14 cellular contexts compared by ENCODE assay signal in the genomic region with DNA sequence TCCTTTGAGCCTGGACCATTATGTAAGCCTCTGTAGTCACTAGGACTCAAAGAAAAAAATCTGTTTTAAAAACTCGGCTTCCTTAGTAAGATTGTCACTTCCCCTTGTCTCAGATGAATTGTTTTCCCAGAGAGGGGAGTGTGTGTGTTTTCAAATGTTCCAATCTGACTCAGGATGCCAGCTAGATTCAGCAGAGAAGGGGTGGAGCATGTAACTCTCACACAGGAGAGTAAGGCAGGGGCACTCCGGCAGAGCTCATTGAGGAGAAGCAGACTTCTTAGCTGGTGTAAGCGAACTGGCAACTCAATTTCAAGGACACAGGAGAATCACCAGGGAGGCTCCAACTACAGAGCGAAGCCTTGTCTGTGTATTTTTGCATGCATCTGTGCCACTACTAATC.
DNase-seq lines count a peak whose midpoint lies in the region; ATAC-seq and TF ChIP-seq lines count a peak whose summit lies in the region.
"Had no signal": no experiment of that assay in that cellular context is flagged by ENCODE, and none has a peak within 500 bp of the region (broad histone marks: within the 10 kb centered on the region; RNA-seq: fewer than 3 reads in every experiment).

No MANE protein-coding gene starts in this region.

- no peaks in the 10 kb centered on the region for H3K4me1 ChIP-seq in CD4-positive, alpha-beta memory T cell (ENCODE audit: insufficient read depth, low read length)
- H3K4me1 ChIP-seq: body of pancreas had no signal

- no peaks in the 10 kb centered on the region for H3K9me3 ChIP-seq in CD4-positive, alpha-beta memory T cell (ENCODE audit: control insufficient read depth in 1 of 2, low read length in 2 of 2)
- H3K9me3 ChIP-seq: body of pancreas had no signal

- no peak overlapping the region for H3K4me3 ChIP-seq in fibroblast of the aortic adventitia (ENCODE audit: low read depth, low read length)
- H3K4me3 ChIP-seq in CD4-positive, alpha-beta memory T cell (ENCODE audit: low read length in 2 of 2) = no peak overlapping the region
- H3K4me3 ChIP-seq: body of pancreas had no signal

- H3K4me1 Mint-ChIP-seq in CD4-positive, alpha-beta memory T cell = no peaks in the 10 kb centered on the region
- H3K4me1 Mint-ChIP-seq: CD8-positive, alpha-beta memory T cell had no signal

- H3K27me3 ChIP-seq in CD4-positive, alpha-beta memory T cell (ENCODE audit: insufficient read depth, low read length) = no peaks in the 10 kb centered on the region
- H3K27me3 ChIP-seq: body of pancreas had no signal

- H3K36me3 ChIP-seq in CD4-positive, alpha-beta memory T cell (ENCODE audit: insufficient read depth, low read length) = no peaks in the 10 kb centered on the region

- no peaks in the 10 kb centered on the region for H3K9me3 Mint-ChIP-seq in CD4-positive, alpha-beta memory T cell
- H3K9me3 Mint-ChIP-seq: activated B cell treated with CpG ODN at 0.5 μM for 24 hours; CD8-positive, alpha-beta memory T cell had no signal

- POLR2A ChIA-PET in CD4-positive, alpha-beta memory T cell (lab: Charles Lee; ENCODE audit: partially characterized antibody) = no interaction called here

- no peak overlapping the region for H3K27ac Mint-ChIP-seq in CD4-positive, alpha-beta memory T cell
- H3K27ac Mint-ChIP-seq: activated B cell treated with CpG ODN at 0.5 μM for 24 hours; CD8-positive, alpha-beta memory T cell had no signal

- no peak for TF ChIP-seq CTCF in fibroblast of the aortic adventitia (IDR thresholded peaks at IDR 0.05; ENCODE audit: insufficient read depth, low read length)
- no peak for TF ChIP-seq CTCF in GM20000 (IDR thresholded peaks at IDR 0.05; ENCODE audit: extremely low read depth, missing control alignments)

- H3K36me3 Mint-ChIP-seq in CD4-positive, alpha-beta memory T cell = no peaks in the 10 kb centered on the region
- H3K36me3 Mint-ChIP-seq: CD8-positive, alpha-beta memory T cell had no signal

- H3K4me3 Mint-ChIP-seq in CD4-positive, alpha-beta memory T cell = no peak overlapping the region
- H3K4me3 Mint-ChIP-seq: activated B cell treated with CpG ODN at 0.5 μM for 24 hours; CD8-positive, alpha-beta memory T cell had no signal

- DNase-seq in GM03348 (ENCODE audit: low spot score) (peak; percentile 11), fibroblast of the aortic adventitia (ENCODE audit: low read depth) (peak; percentile 43), stromal cell of bone marrow (ENCODE audit: low read depth) (peak; percentile 28), NCI-H2171 (lab: John Stamatoyannopoulos, UW) (no peak), GM20000 (ENCODE audit: low spot score) (no peak)
- DNase-seq in CD4-positive, alpha-beta memory T cell = no peak
- DNase-seq: activated B cell treated with CpG ODN at 0.5 μM for 24 hours; activated gamma-delta T cell treated with Interleukin-2 at 50 U/mL for 16 hours; body of pancreas; CD8-positive, alpha-beta memory T cell; effector CD4-positive, alpha-beta T cell; NCI-H1092 treated with DMSO at 0.1 percent for 48 hours; occipital lobe had no signal

- peaks cover 17 to 22% of the 10 kb centered on the region in 2 donors for H3K27me3 Mint-ChIP-seq in CD4-positive, alpha-beta memory T cell
- H3K27me3 Mint-ChIP-seq: activated B cell treated with CpG ODN at 0.5 μM for 24 hours had no signal

- H3K27ac ChIP-seq in CD4-positive, alpha-beta memory T cell (ENCODE audit: low read depth, low read length) = no peak overlapping the region
- H3K27ac ChIP-seq: body of pancreas had no signal

- intact Hi-C loops in CD4-positive, alpha-beta memory T cell (cut with micrococcal nuclease) = loop anchor here (5.0 kb wide), 1 partner anchor 820 kb away; no protein-coding TSS in a partner anchor

- CTCF ChIA-PET in CD4-positive, alpha-beta memory T cell (lab: Charles Lee; ENCODE audit: partially characterized antibody) = interaction anchor here (1.1 to 3.9 kb wide), 3 partner anchors 33 to 658 kb away, joined by 3 to 75 read pairs (median 48); partner anchors contain the start of gene LMO4

- ATAC-seq in SK-N-SH treated with all-trans-retinoic acid at 6 μM for 48 hours = peak; percentile 63
- ATAC-seq: body of pancreas had no signal

TF ChIP-seq in SK-N-SH treated with all-trans-retinoic acid at 6 μM for 48 hours, 23 proteins besides CTCF, POLR2A, EP300 and RAD21:
- TF ChIP-seq ISL1 (CRISPR knock-in tag; IDR thresholded peaks at IDR 0.05) = no peak
- no peak for TF ChIP-seq TOX (CRISPR knock-in tag; IDR thresholded peaks at IDR 0.05; ENCODE audit: borderline replicate concordance)
- no peak for TF ChIP-seq PPARA (CRISPR knock-in tag; IDR thresholded peaks at IDR 0.05; ENCODE audit: borderline replicate concordance)
- no peak for TF ChIP-seq OSR1 (CRISPR knock-in tag; IDR thresholded peaks at IDR 0.05)
- no peak for TF ChIP-seq BACH2 (CRISPR knock-in tag; IDR thresholded peaks at IDR 0.05; ENCODE audit: borderline replicate concordance)
- no peak for TF ChIP-seq POU6F1 (CRISPR knock-in tag; IDR thresholded peaks at IDR 0.05; ENCODE audit: borderline replicate concordance, low read depth)
- TF ChIP-seq ZNF8 (CRISPR knock-in tag; IDR thresholded peaks at IDR 0.05) = no peak
- TF ChIP-seq ZNF565 (CRISPR knock-in tag; conservative IDR thresholded peaks at IDR 0.05; ENCODE audit: low read depth) = no peak
- TF ChIP-seq CSRNP3 (CRISPR knock-in tag; IDR thresholded peaks at IDR 0.05) = no peak
- no peak for TF ChIP-seq ZC3H10 (CRISPR knock-in tag; IDR thresholded peaks at IDR 0.05)
- no peak for TF ChIP-seq TCF4 (CRISPR knock-in tag; IDR thresholded peaks at IDR 0.05; ENCODE audit: borderline replicate concordance)

Comparison
In these comparisons a context has a peak if more than half of its experiments do, and no peak if none do; other contexts are left out.
1. DNase-seq: peak in GM03348 (single experiment), fibroblast of the aortic adventitia (single experiment) and stromal cell of bone marrow (single experiment); none in NCI-H2171 (single experiment), CD4-positive, alpha-beta memory T cell (0 of 5) and GM20000 (single experiment).